ENCODE assay signal across 30 cellular contexts in the genomic region with DNA sequence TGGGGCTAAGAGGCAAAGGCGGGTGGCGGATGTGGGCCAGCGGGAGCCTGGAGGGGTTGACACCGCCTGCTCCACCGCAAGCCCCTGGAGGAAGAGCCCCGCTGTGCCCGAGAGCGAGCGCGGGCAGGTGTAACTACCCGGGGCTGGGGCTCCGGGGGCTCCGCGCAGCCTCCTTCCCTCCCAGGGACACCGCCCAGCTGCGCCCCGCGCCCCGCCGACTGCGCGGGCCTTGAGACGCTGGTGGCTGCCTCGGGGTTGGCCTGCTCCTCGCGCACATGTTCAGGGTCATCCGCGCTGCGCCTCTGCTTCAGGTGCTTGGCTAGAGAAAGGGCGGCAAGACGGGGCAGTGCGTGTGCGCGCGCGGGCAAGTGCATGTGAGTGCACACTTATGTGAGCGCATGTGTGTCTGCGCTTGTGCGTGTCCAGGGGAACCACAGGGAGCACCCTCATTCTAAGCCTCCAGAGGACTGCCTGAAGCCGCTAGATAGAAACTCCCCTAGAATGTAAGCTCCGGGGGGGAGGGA.
"Had no signal": no experiment of that assay in that cellular context is flagged by ENCODE, and none has a peak within 500 bp of the region (broad histone marks: within the 10 kb centered on the region; RNA-seq: fewer than 3 reads in every experiment).

No MANE protein-coding gene starts in this region.

- DNase-seq: activated B cell treated with CpG ODN at 0.5 μM for 24 hours; activated CD4-positive, alpha-beta T cell treated with anti-CD3 and anti-CD28 coated beads for 48 hours; activated CD4-positive, alpha-beta T cell treated with anti-CD3 and anti-CD28 coated beads, Interleukin-2, amount 50 U/mL, for 1 hour; activated CD4-positive, alpha-beta T cell treated with anti-CD3 and anti-CD28 coated beads, Interleukin-2, amount 50 U/mL, for 48 hours; activated CD8-positive, alpha-beta memory T cell treated with anti-CD3 and anti-CD28 coated beads for 24 hours; activated CD8-positive, alpha-beta T cell treated with anti-CD3 and anti-CD28 coated beads for 36 hours; activated effector memory CD4-positive, alpha-beta T cell treated with Interleukin-2 at 50 U/mL for 16 hours; activated gamma-delta T cell treated with Interleukin-2 at 50 U/mL for 16 hours; activated naive CD4-positive, alpha-beta T cell treated with anti-CD3 and anti-CD28 coated beads, Interleukin-2, amount 50 U/mL, for 16 hours; activated naive CD4-positive, alpha-beta T cell treated with Interleukin-2 at 50 U/mL for 16 hours; activated naive CD8-positive, alpha-beta T cell treated with anti-CD3 and anti-CD28 coated beads, Interleukin-2, amount 50 U/mL, for 24 hours; activated T-cell treated with anti-CD3 and anti-CD28 coated beads, Interleukin-2, amount 50 U/mL, for 4 hours; adrenal gland; amygdala; aorta; body of pancreas; caudate nucleus; cortex of kidney; dermis blood vessel endothelial cell; effector CD4-positive, alpha-beta T cell; foreskin fibroblast; head of caudate nucleus; T-helper 1 cell; T-helper 17 cell; T1000; WERI-Rb-1 had no signal

- ATAC-seq: activated CD4-positive, CD25-positive, alpha-beta regulatory T cell treated with anti-CD3 and anti-CD28 coated beads, Interleukin-2, amount 50 U/mL, for 24 hours; activated CD8-positive, alpha-beta T cell treated with anti-CD3 and anti-CD28 coated beads for 36 hours; activated T-helper 17 cell treated with anti-CD3 and anti-CD28 coated beads, Interleukin-2, amount 50 U/mL, for 72 hours; body of pancreas; T-helper 17 cell had no signal

- H3K36me3 ChIP-seq: adrenal gland, WERI-Rb-1 had no signal

- H3K9me3 Mint-ChIP-seq: activated B cell treated with CpG ODN at 0.5 μM for 24 hours; activated CD8-positive, alpha-beta T cell treated with anti-CD3 and anti-CD28 coated beads for 36 hours; activated naive CD8-positive, alpha-beta T cell treated with anti-CD3 and anti-CD28 coated beads, Interleukin-2, amount 50 U/mL, for 24 hours; activated T-cell treated with anti-CD3 and anti-CD28 coated beads, Interleukin-2, amount 50 U/mL, for 4 hours; T-helper 2 cell treated with Interferon-gamma antibody and Interleukin-4, amounts not matched to agents 5 μg/mL and 100 μg/mL, for 36 hours had no signal

- H3K27ac ChIP-seq: adrenal gland, body of pancreas, WERI-Rb-1 had no signal

- H3K4me1 Mint-ChIP-seq: activated B cell treated with CpG ODN at 0.5 μM for 24 hours; activated naive CD8-positive, alpha-beta T cell treated with anti-CD3 and anti-CD28 coated beads, Interleukin-2, amount 50 U/mL, for 24 hours; activated T-helper 17 cell treated with anti-CD3 and anti-CD28 coated beads, Interleukin-2, amount 50 U/mL, for 72 hours; T-helper 17 cell had no signal

- H3K4me3 ChIP-seq: adrenal gland, body of pancreas had no signal

- H3K27me3 ChIP-seq: adrenal gland, body of pancreas had no signal

- H3K36me3 Mint-ChIP-seq: activated naive CD8-positive, alpha-beta T cell had no signal

- H3K4me1 ChIP-seq: adrenal gland, body of pancreas had no signal

- H3K9me3 ChIP-seq: adrenal gland, body of pancreas had no signal

- H3K4me3 Mint-ChIP-seq: activated B cell treated with CpG ODN at 0.5 μM for 24 hours; activated CD8-positive, alpha-beta T cell treated with anti-CD3 and anti-CD28 coated beads for 36 hours; activated naive CD8-positive, alpha-beta T cell; activated naive CD8-positive, alpha-beta T cell treated with anti-CD3 and anti-CD28 coated beads, Interleukin-2, amount 50 U/mL, for 24 hours; activated T-cell treated with anti-CD3 and anti-CD28 coated beads, Interleukin-2, amount 50 U/mL, for 4 hours; activated T-helper 17 cell treated with anti-CD3 and anti-CD28 coated beads, Interleukin-2, amount 50 U/mL, for 72 hours; T-helper 17 cell; T-helper 2 cell treated with Interferon-gamma antibody and Interleukin-4, amounts not matched to agents 5 μg/mL and 100 μg/mL, for 36 hours had no signal

- H3K27ac Mint-ChIP-seq: activated B cell treated with CpG ODN at 0.5 μM for 24 hours; activated CD8-positive, alpha-beta T cell treated with anti-CD3 and anti-CD28 coated beads for 36 hours; activated naive CD8-positive, alpha-beta T cell; activated naive CD8-positive, alpha-beta T cell treated with anti-CD3 and anti-CD28 coated beads, Interleukin-2, amount 50 U/mL, for 24 hours; activated T-helper 17 cell treated with anti-CD3 and anti-CD28 coated beads, Interleukin-2, amount 50 U/mL, for 72 hours; T-helper 17 cell; T-helper 2 cell treated with Interferon-gamma antibody and Interleukin-4, amounts not matched to agents 5 μg/mL and 100 μg/mL, for 36 hours had no signal
